Comparison of ENCODE assay signal across 33 cellular contexts in genomic region chr5:121780406-121780805, GRCh38.
"Had no signal": no experiment of that assay in that cellular context is flagged by ENCODE, and none has a peak within 500 bp of the region (broad histone marks: within the 10 kb centered on the region; RNA-seq: fewer than 3 reads in every experiment).

No MANE protein-coding gene starts in this region.

- H3K36me3 ChIP-seq: adrenal gland, ascending aorta, brain microvascular endothelial cell, breast epithelium, cardiac muscle cell had no signal

- H3K27me3 ChIP-seq: adrenal gland, ascending aorta, body of pancreas, brain microvascular endothelial cell, breast epithelium, cardiac muscle cell had no signal

- H3K9me3 ChIP-seq: adrenal gland, ascending aorta, body of pancreas, breast epithelium had no signal

- H3K27ac ChIP-seq: adrenal gland, ascending aorta, body of pancreas, brain microvascular endothelial cell, breast epithelium, cardiac muscle cell had no signal

- ATAC-seq: activated naive CD4-positive, alpha-beta T cell treated with anti-CD3 and anti-CD28 coated beads, Interleukin-2, amount 50 U/mL, for 72 hours; activated naive CD8-positive, alpha-beta T cell treated with anti-CD3 and anti-CD28 coated beads, Interleukin-2, amount 50 U/mL, for 24 hours; activated T-cell treated with anti-CD3 and anti-CD28 coated beads, Interleukin-2, amount 50 U/mL, for 4 hours; activated T-cell treated with anti-CD3 and anti-CD28 coated beads, Interleukin-2, amount 50 U/mL, for 72 hours; activated T-helper 17 cell treated with anti-CD3 and anti-CD28 coated beads, Interleukin-2, amount 50 U/mL, for 72 hours; body of pancreas had no signal

- H3K4me3 ChIP-seq: adrenal gland, ascending aorta, body of pancreas, breast epithelium, cardiac muscle cell had no signal

- FAIRE-seq: astrocyte, bronchial epithelial cell had no signal

- DNase-seq: activated effector memory CD4-positive, alpha-beta T cell treated with anti-CD3 and anti-CD28 coated beads, Interleukin-2, amount 50 U/mL, for 16 hours; activated effector memory CD4-positive, alpha-beta T cell treated with Interleukin-2 at 50 U/mL for 16 hours; activated gamma-delta T cell; activated gamma-delta T cell treated with Interleukin-2 at 50 U/mL for 16 hours; activated naive CD4-positive, alpha-beta T cell; activated naive CD4-positive, alpha-beta T cell treated with anti-CD3 and anti-CD28 coated beads for 36 hours; activated naive CD4-positive, alpha-beta T cell treated with anti-CD3 and anti-CD28 coated beads, Interleukin-2, amount 10 ng/mL, durations not matched to agents 7 days and 5 days; activated naive CD4-positive, alpha-beta T cell treated with anti-CD3 and anti-CD28 coated beads, Interleukin-2, amount 50 U/mL, for 16 hours; activated naive CD4-positive, alpha-beta T cell treated with Interleukin-2 at 50 U/mL for 16 hours; activated naive CD8-positive, alpha-beta T cell treated with anti-CD3 and anti-CD28 coated beads for 36 hours; activated naive CD8-positive, alpha-beta T cell treated with anti-CD3 and anti-CD28 coated beads, Interleukin-2, amount 10 ng/mL, durations not matched to agents 7 days and 5 days; activated naive CD8-positive, alpha-beta T cell treated with anti-CD3 and anti-CD28 coated beads, Interleukin-2, amount 50 U/mL, for 24 hours; activated T-cell treated with anti-CD3 and anti-CD28 coated beads, Interleukin-2, amount 50 U/mL, for 24 hours; activated T-cell treated with anti-CD3 and anti-CD28 coated beads, Interleukin-2, amount 50 U/mL, for 4 hours; activated T-cell treated with anti-CD3 and anti-CD28 coated beads, Interleukin-2, amount 50 U/mL, for 48 hours; activated T-cell treated with anti-CD3 and anti-CD28 coated beads, Interleukin-2, amount 50 U/mL, for 72 hours; adrenal gland; amniotic stem cell; amygdala; anterior cingulate cortex; aorta; body of pancreas; brain microvascular endothelial cell; caudate nucleus; central memory CD4-positive, alpha-beta T cell; cerebellar nuclear complex had no signal

- H3K4me1 ChIP-seq: adrenal gland, ascending aorta, body of pancreas, breast epithelium had no signal
